Comparison of ENCODE assay signal across 8 cellular contexts in the genomic region with DNA sequence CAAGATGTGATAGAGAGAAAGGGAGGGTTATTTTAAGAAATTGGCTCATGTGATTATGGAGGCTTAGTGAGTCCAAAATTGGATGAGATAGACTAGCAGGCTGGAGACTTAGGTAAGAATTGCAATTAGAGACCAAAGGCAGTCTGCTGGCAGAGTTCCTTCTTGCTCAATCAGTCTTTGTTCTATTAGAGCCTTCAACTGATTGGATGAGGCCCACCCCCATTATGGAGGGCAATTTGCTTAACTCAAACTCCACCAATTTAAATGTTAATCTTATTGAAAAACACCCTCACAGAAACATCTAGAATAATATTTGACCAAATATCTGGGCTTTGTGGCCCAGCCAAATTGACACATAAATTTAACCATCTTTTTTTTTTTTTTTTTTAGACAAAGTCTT. TPM values are rescaled to one million over a fixed set of nuclear protein-coding genes. Genes with fewer than 3 reads are reported as not detected.
"Had no signal": no experiment of that assay in that cellular context is flagged by ENCODE, and none has a peak within 500 bp of the region (broad histone marks: within the 10 kb centered on the region; RNA-seq: fewer than 3 reads in every experiment).

No MANE protein-coding gene starts in this region.

- DNase-seq: H9, HCEC 1CT, IMR-90, KBM-7 had no signal

- H2AFZ ChIP-seq: GM23338 had no signal

- H3K9ac ChIP-seq: KMS-11 had no signal

- H3K4me2 ChIP-seq: GM23338, KMS-11 had no signal

- H3K4me3 ChIP-seq: GM23338 had no signal

- ATAC-seq: GM23338 had no signal

- H3K9me3 Mint-ChIP-seq: GM23338, H9 had no signal

- H3K4me3 Mint-ChIP-seq: GM23338, H9 had no signal

- H3K27ac Mint-ChIP-seq: GM23338, H9 had no signal

- H3K27ac ChIP-seq: KMS-11 had no signal

RNA-seq across cellular contexts. Expression of a gene that starts 23.9 kb away (rescaled TPM):
- total RNA-seq: GM23338, H1, H9, HT-29, IMR-90 had no signal
- polyA plus RNA-seq: GM23338, H1, IMR-90 had no signal
